In the genomic region with DNA sequence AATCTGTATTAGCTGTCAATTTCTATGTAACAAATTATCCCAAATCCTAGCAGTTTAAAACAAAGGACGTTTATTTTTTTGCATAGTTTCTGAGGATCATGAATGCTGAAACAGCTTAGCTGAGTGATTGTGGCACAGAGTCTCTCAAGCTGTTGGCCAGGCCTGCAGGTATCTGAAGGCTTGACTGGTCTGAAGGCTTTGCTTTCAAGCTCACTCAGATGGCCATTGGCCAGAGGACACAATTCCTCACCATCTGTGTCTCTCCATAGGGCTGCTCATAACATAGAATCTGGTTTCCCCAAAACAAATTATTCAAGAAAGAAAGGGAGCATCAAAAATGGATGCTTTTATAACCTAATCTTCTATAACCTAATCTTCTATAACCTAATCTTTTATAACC, we compare ENCODE assay signal across 9 cellular contexts. TPM values are rescaled to one million over a fixed set of nuclear protein-coding genes. Genes with fewer than 3 reads are reported as not detected.
"Had no signal": no experiment of that assay in that cellular context is flagged by ENCODE, and none has a peak within 500 bp of the region (broad histone marks: within the 10 kb centered on the region; RNA-seq: fewer than 3 reads in every experiment).

No MANE protein-coding gene starts in this region.

- DNase-seq: GOT3, H9, HCEC 1CT, IMR-90, KG1 had no signal

- H3K27ac Mint-ChIP-seq: H9 had no signal

- H3K4me3 ChIP-seq: K562 had no signal

- FAIRE-seq: H54, HTR-8/SVneo, K562 had no signal

- H3K4me3 Mint-ChIP-seq: H9 had no signal

- H3K4me1 Mint-ChIP-seq: H9 had no signal

RNA-seq across cellular contexts. Expression of a gene that starts 33.7 kb away (rescaled TPM):
- total RNA-seq: HT-29, IMR-90 had no signal
- polyA plus RNA-seq: IMR-90 had no signal
